In genomic region chr2:28670882-28671281, GRCh38 we compare ENCODE assay signal across 22 cellular contexts.
DNase-seq lines count a peak whose midpoint lies in the region; ATAC-seq and TF ChIP-seq lines count a peak whose summit lies in the region.
"Had no signal": no experiment of that assay in that cellular context is flagged by ENCODE, and none has a peak within 500 bp of the region (broad histone marks: within the 10 kb centered on the region; RNA-seq: fewer than 3 reads in every experiment).

No MANE protein-coding gene starts in this region.

- WGBS in neuronal stem cell (ENCODE audit: extremely low coverage in 2 of 2, insufficient read length in 2 of 2, insufficient replicate concordance in 1 of 2), 2 donors: no CpG with 5 or more reads among the region's 2 CpGs

- no peaks in the 10 kb centered on the region for H3K79me1 ChIP-seq in neuronal stem cell (ENCODE audit: low read depth, low read length)

- H2AK5ac ChIP-seq in neuronal stem cell (ENCODE audit: low read depth, low read length): no peak overlapping the region

- no peaks in the 10 kb centered on the region for H3K36me3 ChIP-seq in neuronal stem cell (replicated peaks in 1 of 2; ENCODE audit: control insufficient read depth in 2 of 2, insufficient read depth in 2 of 2, low read length in 2 of 2)
- H3K36me3 ChIP-seq: BLaER1 treated with 17β-estradiol and CSF1 and Interleukin-3, amounts not matched to agents 10 nM and 100 nM; SJSA1 had no signal

- no peak overlapping the region for H2BK12ac ChIP-seq in neuronal stem cell (ENCODE audit: low read length)

- H3K4me3 ChIP-seq in epithelial cell of esophagus (ENCODE audit: low read length): no peak overlapping the region
- no peak overlapping the region for H3K4me3 ChIP-seq in neuronal stem cell (ENCODE audit: low read length in 2 of 2)
- H3K4me3 ChIP-seq: BLaER1 treated with 17β-estradiol and CSF1 and Interleukin-3, amounts not matched to agents 10 nM and 100 nM; GM23248; SJSA1 had no signal

- no peak overlapping the region for H3K18ac ChIP-seq in neuronal stem cell (ENCODE audit: low read length)

- no peak overlapping the region for H2BK120ac ChIP-seq in neuronal stem cell (ENCODE audit: low read depth, low read length)

- peaks cover 5 to 30% of the 10 kb centered on the region in 2 donors for H3K4me1 ChIP-seq in neuronal stem cell (ENCODE audit: control insufficient read depth in 2 of 2, insufficient read depth in 1 of 2, low read depth in 1 of 2, low read length in 2 of 2)

- ATAC-seq in HG03460 (IDR thresholded peaks at IDR 0.05; ENCODE audit: unreplicated experiment): no peak
- ATAC-seq in left cardiac atrium: no peak
- ATAC-seq: Right ventricle myocardium inferior had no signal

- DNase-seq in NCI-H1105 treated with DMSO at 0.1 percent for 48 hours (lab: John Stamatoyannopoulos, UW) (peak; percentile 2), NCI-H1105 (lab: John Stamatoyannopoulos, UW) (no peak), NCI-H69 (lab: John Stamatoyannopoulos, UW) (peak; percentile 2), epithelial cell of esophagus (ENCODE audit: low read depth) (peak; percentile 39), neuronal stem cell (ENCODE audit: low spot score) (no peak), left cardiac atrium (no peak)
- no peak for DNase-seq in activated CD4-positive, alpha-beta T cell treated with anti-CD3 and anti-CD28 coated beads, Interleukin-2, amount 50 U/mL, for 1 hour
- DNase-seq: ACHN; CD4-positive, alpha-beta memory T cell; DMS153; GM23248; HCEC 1CT; IMR-90; NCI-H1417 treated with DMSO at 0.1 percent for 48 hours; NCI-H1930; NCI-H226; NCI-H524 treated with DMSO at 0.1 percent for 48 hours had no signal

- no peak overlapping the region for H4K91ac ChIP-seq in neuronal stem cell (ENCODE audit: low read depth, low read length, poor library complexity)

- no peak overlapping the region for H4K8ac ChIP-seq in neuronal stem cell (ENCODE audit: low read depth, low read length)

- no peak overlapping the region for H3K14ac ChIP-seq in neuronal stem cell (ENCODE audit: low read length)

- peak overlapping the region; percentile 57 for H2AFZ ChIP-seq in neuronal stem cell (ENCODE audit: low read length)
- H2AFZ ChIP-seq: GM23248 had no signal

- H3K4ac ChIP-seq in neuronal stem cell (ENCODE audit: low read length): no peak overlapping the region

- no peak overlapping the region for H3K9ac ChIP-seq in neuronal stem cell (ENCODE audit: low read depth, low read length, poor library complexity)
- H3K9ac ChIP-seq: BLaER1 treated with 17β-estradiol and CSF1 and Interleukin-3, amounts not matched to agents 10 nM and 100 nM; GM23248 had no signal

- intact Hi-C loops in left cardiac atrium (cut with DNase I): no loop called here

- no peak overlapping the region for H3K23ac ChIP-seq in neuronal stem cell (ENCODE audit: low read depth, low read length, poor library complexity)

- TF ChIP-seq CTCF in epithelial cell of esophagus (IDR thresholded peaks at IDR 0.05; ENCODE audit: insufficient read depth, low read depth, low read length, missing control alignments): no peak

- H3K27me3 ChIP-seq in neuronal stem cell (ENCODE audit: control insufficient read depth in 3 of 3, insufficient read depth in 3 of 3, low read depth in 1 of 3, low read length in 3 of 3): no peaks in the 10 kb centered on the region
- H3K27me3 ChIP-seq: BLaER1 treated with 17β-estradiol and CSF1 and Interleukin-3, amounts not matched to agents 10 nM and 100 nM; SJSA1 had no signal

- no peak overlapping the region for H3K4me2 ChIP-seq in neuronal stem cell (ENCODE audit: insufficient read depth, low read length, poor library complexity, severe bottlenecking)
- H3K4me2 ChIP-seq: BLaER1 treated with 17β-estradiol and CSF1 and Interleukin-3, amounts not matched to agents 10 nM and 100 nM had no signal

- H2BK15ac ChIP-seq in neuronal stem cell (ENCODE audit: low read length): no peak overlapping the region

- H2BK5ac ChIP-seq in neuronal stem cell (ENCODE audit: low read length): no peak overlapping the region

- H3K9me3 ChIP-seq in neuronal stem cell (replicated peaks in 1 of 2; ENCODE audit: control insufficient read depth in 2 of 2, insufficient read depth in 1 of 2, low read depth in 1 of 2, low read length in 2 of 2): peaks cover 0 to 22% of the 10 kb centered on the region in 2 donors
- H3K9me3 ChIP-seq: SJSA1 had no signal

- H3K27ac ChIP-seq in neuronal stem cell (replicated peaks; ENCODE audit: low read length): no peak overlapping the region
- H3K27ac ChIP-seq: 22Rv1; BLaER1 treated with 17β-estradiol and CSF1 and Interleukin-3, amounts not matched to agents 10 nM and 100 nM; GM23248; SJSA1 had no signal

Comparison
In these comparisons a context has a peak if more than half of its experiments do, and no peak if none do; other contexts are left out.
1. DNase-seq: peak in NCI-H1105 treated with DMSO at 0.1 percent for 48 hours (single experiment), NCI-H69 (single experiment) and epithelial cell of esophagus (single experiment); none in NCI-H1105 (single experiment), neuronal stem cell (single experiment), left cardiac atrium (single experiment) and activated CD4-positive, alpha-beta T cell treated with anti-CD3 and anti-CD28 coated beads, Interleukin-2, amount 50 U/mL, for 1 hour (single experiment).